Comparison of ENCODE assay signal across 25 cellular contexts in genomic region chr16:50555269-50555875, GRCh38. TPM values are rescaled to one million over a fixed set of nuclear protein-coding genes. Genes with fewer than 3 reads are reported as not detected.
"Had no signal": no experiment of that assay in that cellular context is flagged by ENCODE, and none has a peak within 500 bp of the region (broad histone marks: within the 10 kb centered on the region; RNA-seq: fewer than 3 reads in every experiment).

No MANE protein-coding gene starts in this region.

- H3K4me1 Mint-ChIP-seq: naive B cell had no signal

- H3K4me1 ChIP-seq: heart left ventricle, SJSA1 had no signal

- DNase-seq: activated CD4-positive, alpha-beta T cell treated with anti-CD3 and anti-CD28 coated beads, Interleukin-2, amount 50 U/mL, for 4 hours; activated CD4-positive, CD25-positive, alpha-beta regulatory T cell treated with anti-CD3 and anti-CD28 coated beads, Interleukin-2, amount 50 U/mL, for 72 hours; activated CD8-positive, alpha-beta memory T cell treated with anti-CD3 and anti-CD28 coated beads, Interleukin-2, amount 50 U/mL, for 48 hours; activated naive CD4-positive, alpha-beta T cell treated with Interleukin-2 at 50 U/mL for 16 hours; activated T-cell treated with anti-CD3 and anti-CD28 coated beads, Interleukin-2, amount 50 U/mL, for 4 hours; central memory CD4-positive, alpha-beta T cell; dorsolateral prefrontal cortex; effector memory CD8-positive, alpha-beta T cell; heart left ventricle; left cardiac atrium; mesendoderm; mucosa of descending colon; naive B cell; stimulated activated CD4-positive, alpha-beta T cell treated with anti-CD3 and anti-CD28 coated beads, Interleukin-12 subunit alpha, Interleukin-12 subunit beta, amount 100 ng/mL, for 4 hours; stimulated activated CD4-positive, alpha-beta T cell treated with anti-CD3 and anti-CD28 coated beads, Interleukin-4, amount 100 ng/mL, for 4 hours; T-helper 1 cell; trophoblast cell; WERI-Rb-1 had no signal

- H3K27ac ChIP-seq: heart left ventricle, SJSA1, WERI-Rb-1 had no signal

- H3K9me3 Mint-ChIP-seq: activated T-cell treated with anti-CD3 and anti-CD28 coated beads, Interleukin-2, amount 50 U/mL, for 4 hours; activated T-helper 2 cell treated with anti-CD3 and anti-CD28 coated beads, Interferon-gamma antibody, Interleukin-2, Interleukin-4, amounts not matched to agents 10 μg/mL and 5 μg/mL and 100 μg/mL, durations not matched to agents 14 hours and 24 hours and 36 hours; effector memory CD8-positive, alpha-beta T cell; stimulated activated naive CD8-positive, alpha-beta T cell treated with anti-CD3 and anti-CD28 coated beads, Interleukin-15, Interleukin-2, amounts not matched to agents 100 ng/mL and 50 ng/mL, for 24 hours had no signal

- H3K27me3 ChIP-seq: dorsolateral prefrontal cortex, heart left ventricle, SJSA1 had no signal

- H3K36me3 ChIP-seq: heart left ventricle, SJSA1 had no signal

- H3K27ac Mint-ChIP-seq: activated T-helper 2 cell treated with anti-CD3 and anti-CD28 coated beads, Interferon-gamma antibody, Interleukin-2, Interleukin-4, amounts not matched to agents 10 μg/mL and 5 μg/mL and 100 μg/mL, durations not matched to agents 14 hours and 24 hours and 36 hours; brain; naive B cell; progenitor cell of endocrine pancreas; stimulated activated naive CD8-positive, alpha-beta T cell treated with anti-CD3 and anti-CD28 coated beads, Interleukin-15, Interleukin-2, amounts not matched to agents 100 ng/mL and 50 ng/mL, for 24 hours had no signal

- H3K27me3 Mint-ChIP-seq: effector memory CD8-positive, alpha-beta T cell; stimulated activated naive CD8-positive, alpha-beta T cell treated with anti-CD3 and anti-CD28 coated beads, Interleukin-15, Interleukin-2, amounts not matched to agents 100 ng/mL and 50 ng/mL, for 24 hours had no signal

- H3K4me3 Mint-ChIP-seq: activated T-cell treated with anti-CD3 and anti-CD28 coated beads, Interleukin-2, amount 50 U/mL, for 4 hours; brain; effector memory CD8-positive, alpha-beta T cell; naive B cell; neural crest cell; stimulated activated naive CD8-positive, alpha-beta T cell treated with anti-CD3 and anti-CD28 coated beads, Interleukin-15, Interleukin-2, amounts not matched to agents 100 ng/mL and 50 ng/mL, for 24 hours had no signal

- H3K4me3 ChIP-seq: dorsolateral prefrontal cortex, heart left ventricle, mucosa of descending colon, SJSA1 had no signal

- H3K9me3 ChIP-seq: mucosa of descending colon, SJSA1 had no signal

- ATAC-seq: activated T-cell treated with anti-CD3 and anti-CD28 coated beads, Interleukin-2, amount 50 U/mL, for 4 hours; effector memory CD8-positive, alpha-beta T cell; heart left ventricle; mucosa of descending colon had no signal

RNA-seq across cellular contexts. Expression of gene NKD1, which starts 7.2 kb away (rescaled TPM):
- total RNA-seq: endothelial cell of umbilical vein had no signal
- polyA plus RNA-seq: endothelial cell of umbilical vein had no signal
